In genomic region chr7:1947586-1948217, GRCh38 we compare ENCODE assay signal across 18 cellular contexts.
"Had no signal": no experiment of that assay in that cellular context is flagged by ENCODE, and none has a peak within 500 bp of the region (broad histone marks: within the 10 kb centered on the region; RNA-seq: fewer than 3 reads in every experiment).

No MANE protein-coding gene starts in this region.

- H3K27ac ChIP-seq: gastroesophageal sphincter, prostate gland, testis, upper lobe of left lung had no signal

- H3K4me3 Mint-ChIP-seq: activated CD4-positive, alpha-beta memory T cell treated with anti-CD3 and anti-CD28 coated beads, Interleukin-2, amount 10 ng/mL, durations not matched to agents 7 days and 5 days; activated CD4-positive, alpha-beta T cell treated with anti-CD3 and anti-CD28 coated beads for 36 hours; activated CD8-positive, alpha-beta memory T cell treated with anti-CD3 and anti-CD28 coated beads, Interleukin-2, amount 10 ng/mL, durations not matched to agents 7 days and 5 days; activated naive CD8-positive, alpha-beta T cell; brain; central memory CD8-positive, alpha-beta T cell; immature natural killer cell; neural crest cell; stimulated activated memory B cell treated with anti-CD40 and anti-IgM and Interleukin-4, amounts not matched to agents 10 μg/mL and 1 μg/mL and 100 μg/mL, for 72 hours; T-helper 2 cell treated with Interferon-gamma antibody and Interleukin-4, amounts not matched to agents 5 μg/mL and 100 μg/mL, for 36 hours had no signal

- H3K36me3 Mint-ChIP-seq: activated CD8-positive, alpha-beta memory T cell treated with anti-CD3 and anti-CD28 coated beads, Interleukin-2, amount 10 ng/mL, durations not matched to agents 7 days and 5 days; activated naive CD8-positive, alpha-beta T cell; brain; immature natural killer cell had no signal

- ATAC-seq: activated CD4-positive, alpha-beta T cell treated with anti-CD3 and anti-CD28 coated beads for 36 hours; activated CD8-positive, alpha-beta memory T cell treated with anti-CD3 and anti-CD28 coated beads, Interleukin-2, amount 10 ng/mL, durations not matched to agents 7 days and 5 days; gastroesophageal sphincter; sciatic nerve; stimulated activated memory B cell treated with anti-CD40 and anti-IgM and Interleukin-4, amounts not matched to agents 10 μg/mL and 1 μg/mL and 100 μg/mL, for 72 hours had no signal

- H3K4me3 ChIP-seq: gastroesophageal sphincter, prostate gland, testis, upper lobe of left lung had no signal

- H3K27ac Mint-ChIP-seq: activated CD4-positive, alpha-beta memory T cell treated with anti-CD3 and anti-CD28 coated beads, Interleukin-2, amount 10 ng/mL, durations not matched to agents 7 days and 5 days; activated CD4-positive, alpha-beta T cell treated with anti-CD3 and anti-CD28 coated beads for 36 hours; activated CD8-positive, alpha-beta memory T cell treated with anti-CD3 and anti-CD28 coated beads, Interleukin-2, amount 10 ng/mL, durations not matched to agents 7 days and 5 days; activated naive CD8-positive, alpha-beta T cell; stimulated activated memory B cell treated with anti-CD40 and anti-IgM and Interleukin-4, amounts not matched to agents 10 μg/mL and 1 μg/mL and 100 μg/mL, for 72 hours; T-helper 2 cell treated with Interferon-gamma antibody and Interleukin-4, amounts not matched to agents 5 μg/mL and 100 μg/mL, for 36 hours had no signal

- H3K27me3 ChIP-seq: gastroesophageal sphincter, testis, upper lobe of left lung had no signal

- H3K9me3 ChIP-seq: gastroesophageal sphincter, prostate gland, testis, upper lobe of left lung had no signal

- H3K9me3 Mint-ChIP-seq: activated CD4-positive, alpha-beta memory T cell treated with anti-CD3 and anti-CD28 coated beads, Interleukin-2, amount 10 ng/mL, durations not matched to agents 7 days and 5 days; central memory CD8-positive, alpha-beta T cell; neural crest cell; stimulated activated memory B cell treated with anti-CD40 and anti-IgM and Interleukin-4, amounts not matched to agents 10 μg/mL and 1 μg/mL and 100 μg/mL, for 72 hours; T-helper 2 cell treated with Interferon-gamma antibody and Interleukin-4, amounts not matched to agents 5 μg/mL and 100 μg/mL, for 36 hours had no signal

- H3K4me1 ChIP-seq: prostate gland had no signal

- DNase-seq: activated CD4-positive, alpha-beta memory T cell treated with anti-CD3 and anti-CD28 coated beads, Interleukin-2, amount 10 ng/mL, durations not matched to agents 7 days and 5 days; activated CD4-positive, alpha-beta T cell treated with anti-CD3 and anti-CD28 coated beads for 36 hours; activated CD8-positive, alpha-beta memory T cell treated with anti-CD3 and anti-CD28 coated beads, Interleukin-2, amount 10 ng/mL, durations not matched to agents 7 days and 5 days; amygdala; cortex of kidney; immature natural killer cell; stimulated activated CD4-positive, alpha-beta T cell treated with anti-CD3 and anti-CD28 coated beads, Interleukin-4, amount 100 ng/mL, for 4 hours; testis had no signal

- H3K36me3 ChIP-seq: gastroesophageal sphincter, prostate gland, upper lobe of left lung had no signal

- H3K27me3 Mint-ChIP-seq: activated CD4-positive, alpha-beta memory T cell treated with anti-CD3 and anti-CD28 coated beads, Interleukin-2, amount 10 ng/mL, durations not matched to agents 7 days and 5 days; activated CD4-positive, alpha-beta T cell treated with anti-CD3 and anti-CD28 coated beads for 36 hours; activated naive CD8-positive, alpha-beta T cell; brain; central memory CD8-positive, alpha-beta T cell; stimulated activated memory B cell treated with anti-CD40 and anti-IgM and Interleukin-4, amounts not matched to agents 10 μg/mL and 1 μg/mL and 100 μg/mL, for 72 hours had no signal
